15 cellular contexts compared by ENCODE assay signal in genomic region chr18:68555935-68556334, GRCh38.
"Had no signal": no experiment of that assay in that cellular context is flagged by ENCODE, and none has a peak within 500 bp of the region (broad histone marks: within the 10 kb centered on the region; RNA-seq: fewer than 3 reads in every experiment).

No MANE protein-coding gene starts in this region.

- H3K9me3 Mint-ChIP-seq: activated CD4-positive, alpha-beta T cell treated with anti-CD3 and anti-CD28 coated beads, Interleukin-2, amount 10 ng/mL, durations not matched to agents 7 days and 5 days; activated naive CD4-positive, alpha-beta T cell treated with anti-CD3 and anti-CD28 coated beads for 36 hours; activated T-helper 17 cell treated with anti-CD3 and anti-CD28 coated beads, Interleukin-2, amount 50 U/mL, for 72 hours; stimulated activated memory B cell treated with anti-CD40 and anti-IgM and Interleukin-4, amounts not matched to agents 10 μg/mL and 1 μg/mL and 100 μg/mL, for 72 hours had no signal

- H3K4me1 ChIP-seq: transverse colon had no signal

- H3K4me3 ChIP-seq: smooth muscle cell, transverse colon had no signal

- H3K27ac ChIP-seq: transverse colon had no signal

- H3K27ac Mint-ChIP-seq: activated CD4-positive, alpha-beta T cell treated with anti-CD3 and anti-CD28 coated beads, Interleukin-2, amount 10 ng/mL, durations not matched to agents 7 days and 5 days; activated naive CD4-positive, alpha-beta T cell treated with anti-CD3 and anti-CD28 coated beads for 36 hours; activated T-helper 17 cell treated with anti-CD3 and anti-CD28 coated beads, Interleukin-2, amount 50 U/mL, for 72 hours; natural killer cell; stimulated activated memory B cell treated with anti-CD40 and anti-IgM and Interleukin-4, amounts not matched to agents 10 μg/mL and 1 μg/mL and 100 μg/mL, for 72 hours; WTC11 had no signal

- H3K27me3 ChIP-seq: transverse colon had no signal

- H3K4me2 ChIP-seq: smooth muscle cell had no signal

- H3K4me3 Mint-ChIP-seq: activated CD4-positive, alpha-beta T cell treated with anti-CD3 and anti-CD28 coated beads, Interleukin-2, amount 10 ng/mL, durations not matched to agents 7 days and 5 days; activated naive CD4-positive, alpha-beta T cell treated with anti-CD3 and anti-CD28 coated beads for 36 hours; activated T-helper 17 cell treated with anti-CD3 and anti-CD28 coated beads, Interleukin-2, amount 50 U/mL, for 72 hours; natural killer cell; stimulated activated memory B cell treated with anti-CD40 and anti-IgM and Interleukin-4, amounts not matched to agents 10 μg/mL and 1 μg/mL and 100 μg/mL, for 72 hours; WTC11 had no signal

- H3K9me3 ChIP-seq: transverse colon had no signal

- H3K36me3 Mint-ChIP-seq: natural killer cell; stimulated activated memory B cell treated with anti-CD40 and anti-IgM and Interleukin-4, amounts not matched to agents 10 μg/mL and 1 μg/mL and 100 μg/mL, for 72 hours; WTC11 had no signal

- H3K4me1 Mint-ChIP-seq: activated CD4-positive, alpha-beta T cell treated with anti-CD3 and anti-CD28 coated beads, Interleukin-2, amount 10 ng/mL, durations not matched to agents 7 days and 5 days; activated T-helper 17 cell treated with anti-CD3 and anti-CD28 coated beads, Interleukin-2, amount 50 U/mL, for 72 hours; natural killer cell; stimulated activated memory B cell treated with anti-CD40 and anti-IgM and Interleukin-4, amounts not matched to agents 10 μg/mL and 1 μg/mL and 100 μg/mL, for 72 hours; WTC11 had no signal

- DNase-seq: activated CD4-positive, alpha-beta T cell treated with anti-CD3 and anti-CD28 coated beads, Interleukin-2, amount 10 ng/mL, durations not matched to agents 7 days and 5 days; activated CD8-positive, alpha-beta memory T cell treated with anti-CD3 and anti-CD28 coated beads for 24 hours; activated naive CD4-positive, alpha-beta T cell treated with anti-CD3 and anti-CD28 coated beads for 36 hours; activated T-cell treated with anti-CD3 and anti-CD28 coated beads for 4 hours; effector memory CD4-positive, alpha-beta T cell; erythroblast; head of caudate nucleus; natural killer cell; right cardiac atrium; substantia nigra; transverse colon had no signal

- H3K36me3 ChIP-seq: transverse colon had no signal

- ATAC-seq: activated T-helper 17 cell treated with anti-CD3 and anti-CD28 coated beads, Interleukin-2, amount 50 U/mL, for 72 hours; natural killer cell; right cardiac atrium; stimulated activated memory B cell treated with anti-CD40 and anti-IgM and Interleukin-4, amounts not matched to agents 10 μg/mL and 1 μg/mL and 100 μg/mL, for 72 hours; WTC11 had no signal

- H3K27me3 Mint-ChIP-seq: activated CD4-positive, alpha-beta T cell treated with anti-CD3 and anti-CD28 coated beads, Interleukin-2, amount 10 ng/mL, durations not matched to agents 7 days and 5 days; stimulated activated memory B cell treated with anti-CD40 and anti-IgM and Interleukin-4, amounts not matched to agents 10 μg/mL and 1 μg/mL and 100 μg/mL, for 72 hours had no signal
